8 cellular contexts compared by ENCODE assay signal in genomic region chr12:26937863-26938659, GRCh38. TPM values are rescaled to one million over a fixed set of nuclear protein-coding genes. Genes with fewer than 3 reads are reported as not detected.
DNase-seq lines count a peak whose midpoint lies in the region; ATAC-seq and TF ChIP-seq lines count a peak whose summit lies in the region.

Gene FGFR1OP2 (plus strand): TSS chr12:26938470. CDS start chr12:26954159, 15,689 bp downstream.
Gene INTS13 (minus strand): TSS chr12:26937981. CDS start chr12:26936803, 1,178 bp downstream.

- H3K4me1 Mint-ChIP-seq in T-helper 17 cell: peaks cover 50% of the 10 kb centered on the region

- TF ChIP-seq CTCF in left ventricle myocardium inferior (IDR thresholded peaks at IDR 0.05; ENCODE audit: borderline replicate concordance): no peak
- no peak for TF ChIP-seq CTCF in prostate gland (IDR thresholded peaks at IDR 0.05)

- no peaks in the 10 kb centered on the region for H3K27me3 ChIP-seq in left ventricle myocardium inferior (ENCODE audit: low read depth)
- H3K27me3 ChIP-seq in prostate gland (replicated peaks; ENCODE audit: insufficient read depth): no peaks in the 10 kb centered on the region

- peak within 1 kb of the TSS; percentile 93 for H3K4me3 ChIP-seq in left ventricle myocardium inferior
- peak within 1 kb of the TSS; percentile 79 to 90 for H3K4me3 ChIP-seq in prostate gland
- H3K4me3 ChIP-seq in urinary bladder (ENCODE audit: low read depth, low read length): peak within 1 kb of the TSS; percentile 81

- H3K27ac Mint-ChIP-seq in T-helper 17 cell: peak within 1 kb of the TSS; percentile 97

- H3K27me3 Mint-ChIP-seq in T-helper 17 cell: no peaks in the 10 kb centered on the region

- H3K4me3 Mint-ChIP-seq in T-helper 17 cell: peak within 1 kb of the TSS; percentile 99

- H3K27ac ChIP-seq in left ventricle myocardium inferior (replicated peaks): peak within 1 kb of the TSS; percentile 98
- H3K27ac ChIP-seq in prostate gland: peak within 1 kb of the TSS; percentile 95 to 98
- H3K27ac ChIP-seq in urinary bladder (ENCODE audit: low read depth): peak within 1 kb of the TSS; percentile 86

- ATAC-seq in HG02885 (IDR thresholded peaks at IDR 0.05; ENCODE audit: poor library complexity, unreplicated experiment): peak; percentile 84
- ATAC-seq in T-helper 17 cell: peak; percentile 92

- WGBS in prostate gland: 1% methylated on average over 66 of the region's 66 CpGs
- under 1% methylated on average over 66 of the region's 66 CpGs for WGBS in urinary bladder

- intact Hi-C loops in left ventricle myocardium inferior (cut with micrococcal nuclease) (no loop called here), prostate gland (cut with DNase I) (loop anchor here (2.0 to 5.0 kb wide), 2 partner anchors 77 to 309 kb away; partner anchors contain the start of gene TM7SF3)

- H3K9me3 ChIP-seq in T-helper 17 cell (ENCODE audit: control insufficient read depth, low read length, poor library complexity, severe bottlenecking): no peaks in the 10 kb centered on the region
- H3K9me3 ChIP-seq in left ventricle myocardium inferior (replicated peaks): no peaks in the 10 kb centered on the region
- no peaks in the 10 kb centered on the region for H3K9me3 ChIP-seq in prostate gland

- peaks cover 11% of the 10 kb centered on the region for H3K36me3 Mint-ChIP-seq in T-helper 17 cell (ENCODE audit: low read depth)

- peaks cover 4% of the 10 kb centered on the region for H3K36me3 ChIP-seq in left ventricle myocardium inferior
- H3K36me3 ChIP-seq in prostate gland: no peaks in the 10 kb centered on the region
- H3K36me3 ChIP-seq in urinary bladder (ENCODE audit: insufficient read depth): no peaks in the 10 kb centered on the region

- H3K4me1 ChIP-seq in left ventricle myocardium inferior (peaks cover 86% of the 10 kb centered on the region), prostate gland (replicated peaks) (no peaks in the 10 kb centered on the region), urinary bladder (ENCODE audit: insufficient read depth) (no peaks in the 10 kb centered on the region)

- peak; percentile 98 for DNase-seq in NCI-H1694 treated with DMSO at 0.1 percent for 48 hours (lab: John Stamatoyannopoulos, UW)
- peak; percentile 89 to 95 (median 92) for DNase-seq in T-helper 17 cell
- DNase-seq in amygdala (lab: John Stamatoyannopoulos, UW): peak; percentile 73 to 99 (median 97)
- DNase-seq in left ventricle myocardium inferior: peak; percentile 99
- peak; percentile 98 for DNase-seq in prostate gland (ENCODE audit: low spot score)

- TF ChIP-seq POLR2A in GM15510 (IDR thresholded peaks at IDR 0.05; ENCODE audit: borderline replicate concordance, extremely low read depth, insufficient read length) (peak; percentile 97), prostate gland (IDR thresholded peaks at IDR 0.05) (peak; percentile 97)

RNA-seq across cellular contexts. Expression of gene FGFR1OP2, which starts in this region (rescaled TPM):
- 10 to 100 TPM; 50.8 to 56.1 TPM for total RNA-seq in T-helper 17 cell
- 33.9 TPM for total RNA-seq in left ventricle myocardium inferior
- 10 to 100 TPM; 45.0 to 64.4 TPM for total RNA-seq in prostate gland
- 109 TPM for total RNA-seq in urinary bladder
- polyA plus RNA-seq in urinary bladder: 37.3 TPM

RNA-seq across cellular contexts. Expression of gene INTS13, which starts in this region (rescaled TPM):
- total RNA-seq in T-helper 17 cell: 10 to 100 TPM; 21.2 to 24.7 TPM
- total RNA-seq in left ventricle myocardium inferior: 24.4 TPM
- total RNA-seq in prostate gland: 10 to 100 TPM; 22.1 to 23.5 TPM
- 26.6 TPM for total RNA-seq in urinary bladder
- 11.8 TPM for polyA plus RNA-seq in urinary bladder

Comparison
In these comparisons a context has a peak if more than half of its experiments do, and no peak if none do; other contexts are left out.
1. Peak in every context shown above with its lines: DNase-seq, ATAC-seq, H3K4me3 ChIP-seq and H3K27ac ChIP-seq.